ENCODE assay signal across 8 cellular contexts in genomic region chr2:204024503-204024902, GRCh38.
A peak's percentile ranks its signal among the peaks of the same experiment; 100 is the strongest.
DNase-seq lines count a peak whose midpoint lies in the region; ATAC-seq, FAIRE-seq and TF ChIP-seq lines count a peak whose summit lies in the region.

No MANE protein-coding gene starts in this region.

- intact Hi-C loops in endothelial cell of umbilical vein (cut with micrococcal nuclease): loop anchor here (1.0 to 10.0 kb wide), 10 partner anchors 84 to 1903 kb away; no protein-coding TSS in a partner anchor

- ATAC-seq in GM21526 (IDR thresholded peaks at IDR 0.05; ENCODE audit: low FRiP score, unreplicated experiment) (no peak), GM18858 (IDR thresholded peaks at IDR 0.05; ENCODE audit: unreplicated experiment) (no peak), GM18511 (IDR thresholded peaks at IDR 0.05; ENCODE audit: unreplicated experiment) (no peak)

- no peaks in the 10 kb centered on the region for H3F3A ChIP-seq in neural progenitor cell (ENCODE audit: low read depth)

- H3K4me3 Mint-ChIP-seq in neural progenitor cell: no peak overlapping the region

- H3K4me3 ChIP-seq in BJ (ENCODE audit: low read depth, low read length): no peak overlapping the region
- no peak overlapping the region for H3K4me3 ChIP-seq in H7 (ENCODE audit: insufficient read depth, low read depth, low read length)
- no peak overlapping the region for H3K4me3 ChIP-seq in Peyer's patch
- no peak overlapping the region for H3K4me3 ChIP-seq in endothelial cell of umbilical vein (replicated peaks in 1 of 3; ENCODE audit: insufficient read depth in 1 of 3, low read depth in 1 of 3, low read length in 3 of 3)
- H3K4me3 ChIP-seq in neural progenitor cell: no peak overlapping the region

- FAIRE-seq in endothelial cell of umbilical vein (lab: Jason Lieb, UNC): peak; percentile 73

- H3K36me3 ChIP-seq in BJ (ENCODE audit: control insufficient read depth, insufficient read depth, low read length): no peaks in the 10 kb centered on the region
- no peaks in the 10 kb centered on the region for H3K36me3 ChIP-seq in H7 (replicated peaks; ENCODE audit: control insufficient read depth, insufficient read depth, low read length)
- no peaks in the 10 kb centered on the region for H3K36me3 ChIP-seq in Peyer's patch
- H3K36me3 ChIP-seq in endothelial cell of umbilical vein (ENCODE audit: control insufficient read depth in 2 of 2, extremely low read depth in 1 of 2, insufficient read depth in 2 of 2, low read length in 2 of 2): no peaks in the 10 kb centered on the region
- no peaks in the 10 kb centered on the region for H3K36me3 ChIP-seq in neural progenitor cell

- H3K9me3 ChIP-seq in Peyer's patch (no peaks in the 10 kb centered on the region), endothelial cell of umbilical vein (replicated peaks; ENCODE audit: control insufficient read depth, insufficient read depth, low read length) (no peaks in the 10 kb centered on the region), neural progenitor cell (ENCODE audit: low read depth) (no peaks in the 10 kb centered on the region)

- H3K79me2 ChIP-seq in endothelial cell of umbilical vein (ENCODE audit: control insufficient read depth, insufficient read depth, low read length) (no peaks in the 10 kb centered on the region), neural progenitor cell (ENCODE audit: low read depth) (no peaks in the 10 kb centered on the region)

- H3K9ac ChIP-seq in endothelial cell of umbilical vein (replicated peaks; ENCODE audit: extremely low read depth, insufficient read depth, low read length) (no peak overlapping the region), neural progenitor cell (no peak overlapping the region)

- no peaks in the 10 kb centered on the region for H3K9me1 ChIP-seq in endothelial cell of umbilical vein (replicated peaks; ENCODE audit: control insufficient read depth, extremely low read depth, insufficient read depth, low read length)

- H4K20me1 ChIP-seq in endothelial cell of umbilical vein (replicated peaks; ENCODE audit: control insufficient read depth, extremely low read depth, insufficient read depth, low read length) (no peaks in the 10 kb centered on the region), neural progenitor cell (ENCODE audit: low read depth) (no peaks in the 10 kb centered on the region)

- TF ChIP-seq CTCF in BJ (IDR thresholded peaks at IDR 0.05; ENCODE audit: insufficient read depth, low read depth, low read length): peak; percentile 57
- TF ChIP-seq CTCF in Peyer's patch (IDR thresholded peaks at IDR 0.05): peak in 4 of 6 experiments; percentile 27 to 46 (median 40)
- peak; percentile 54 to 59 for TF ChIP-seq CTCF in endothelial cell of umbilical vein (IDR thresholded peaks at IDR 0.05; ENCODE audit: extremely low read depth in 1 of 2, insufficient read depth in 1 of 2, low read depth in 1 of 2, low read length in 2 of 2)
- TF ChIP-seq CTCF in neural progenitor cell (IDR thresholded peaks at IDR 0.05): peak; percentile 79

- no peak overlapping the region for H3K27ac Mint-ChIP-seq in neural progenitor cell

- DNase-seq in BJ (ENCODE audit: low read depth) (no peak), H7 (peak; percentile 36), Peyer's patch (no peak), endothelial cell of umbilical vein (ENCODE audit: low read depth, low spot score) (peak; percentile 81), neural progenitor cell (ENCODE audit: low spot score) (peak; percentile 50)

- TF ChIP-seq POLR2A in Peyer's patch (IDR thresholded peaks at IDR 0.05) (no peak), endothelial cell of umbilical vein (IDR thresholded peaks at IDR 0.05; ENCODE audit: low read depth, low read length) (no peak)

- dilution Hi-C loops in endothelial cell of umbilical vein (cut with MboI; ENCODE audit: extremely low pct_ligation_motif_present, low sequenced_read_pairs): no loop called here

- H2AFZ ChIP-seq in endothelial cell of umbilical vein (ENCODE audit: low read depth, low read length) (peak overlapping the region; percentile 46), neural progenitor cell (replicated peaks) (no peak overlapping the region)

- CTCF ChIA-PET in BJ (lab: Yijun Ruan, JAX): no interaction called here
- CTCF ChIA-PET in endothelial cell of umbilical vein (lab: Charles Lee): interaction anchor here (0.6 to 3.7 kb wide), 28 partner anchors 10 to 1923 kb away, joined by 3 to 43 read pairs (median 6); no protein-coding TSS in a partner anchor

- no TSS peak for BruUV-seq in endothelial cell of umbilical vein (replicated peaks; lab: Mats Ljungman, UMichigan)

- H3K4me1 ChIP-seq in Peyer's patch (no peaks in the 10 kb centered on the region), endothelial cell of umbilical vein (ENCODE audit: control insufficient read depth, extremely low read depth, insufficient read depth, low read length) (peaks cover 13% of the 10 kb centered on the region), neural progenitor cell (peaks cover 4% of the 10 kb centered on the region)

- H3K9me3 Mint-ChIP-seq in neural progenitor cell: no peaks in the 10 kb centered on the region

- no peak overlapping the region for H3K4me2 ChIP-seq in endothelial cell of umbilical vein (ENCODE audit: insufficient read depth, low read length)
- H3K4me2 ChIP-seq in neural progenitor cell: no peak overlapping the region

- H3K27ac ChIP-seq in Peyer's patch (no peak overlapping the region), endothelial cell of umbilical vein (ENCODE audit: insufficient read depth, low read depth, low read length) (no peak overlapping the region), neural progenitor cell (no peak overlapping the region)

- H3K27me3 Mint-ChIP-seq in neural progenitor cell (ENCODE audit: insufficient read depth, low read depth): no peaks in the 10 kb centered on the region

- POLR2A ChIA-PET in BJ (lab: Charles Lee) (no interaction called here), endothelial cell of umbilical vein (lab: Charles Lee) (no interaction called here)

- H3K27me3 ChIP-seq in BJ (ENCODE audit: control insufficient read depth, insufficient read depth, low read length) (no peaks in the 10 kb centered on the region), H7 (ENCODE audit: control insufficient read depth, insufficient read depth, low read length) (no peaks in the 10 kb centered on the region), Peyer's patch (no peaks in the 10 kb centered on the region), endothelial cell of umbilical vein (ENCODE audit: control insufficient read depth in 2 of 2, insufficient read depth in 2 of 2, low read length in 2 of 2) (no peaks in the 10 kb centered on the region), neural progenitor cell (no peaks in the 10 kb centered on the region)

- H3K4me1 Mint-ChIP-seq in neural progenitor cell: peaks cover 5% of the 10 kb centered on the region

- no peaks in the 10 kb centered on the region for H3K36me3 Mint-ChIP-seq in neural progenitor cell

TF ChIP-seq in endothelial cell of umbilical vein, 7 proteins besides CTCF, POLR2A, EP300 and RAD21:
- no peak for TF ChIP-seq EZH2 (IDR thresholded peaks at IDR 0.05; ENCODE audit: borderline replicate concordance, low read depth, low read length, severe bottlenecking)
- TF ChIP-seq GATA2 (IDR thresholded peaks at IDR 0.05; ENCODE audit: insufficient read depth, insufficient read length, low read depth, low read length): no peak
- TF ChIP-seq POLR2AphosphoS5 (IDR thresholded peaks at IDR 0.05; ENCODE audit: insufficient read depth, low read depth, low read length): no peak
- TF ChIP-seq FOS (IDR thresholded peaks at IDR 0.05; ENCODE audit: borderline replicate concordance, insufficient read depth, low read length): no peak
- no peak for TF ChIP-seq MAX (IDR thresholded peaks at IDR 0.05; ENCODE audit: insufficient read depth, insufficient read length)
- no peak for TF ChIP-seq MYC (IDR thresholded peaks at IDR 0.05; ENCODE audit: low read depth, low read length)
- no peak for TF ChIP-seq JUN (IDR thresholded peaks at IDR 0.05; ENCODE audit: borderline replicate concordance, insufficient read depth, insufficient read length, low read depth)

Comparison
In these comparisons a context has a peak if more than half of its experiments do, and no peak if none do; other contexts are left out.
1. DNase-seq: peak in H7 (single experiment), endothelial cell of umbilical vein (single experiment) and neural progenitor cell (single experiment); none in BJ (single experiment) and Peyer's patch (0 of 3).
2. Peak in every context shown above with its lines, with median percentiles within 50 percentile points of each other: CTCF ChIP-seq.